In the genomic region with DNA sequence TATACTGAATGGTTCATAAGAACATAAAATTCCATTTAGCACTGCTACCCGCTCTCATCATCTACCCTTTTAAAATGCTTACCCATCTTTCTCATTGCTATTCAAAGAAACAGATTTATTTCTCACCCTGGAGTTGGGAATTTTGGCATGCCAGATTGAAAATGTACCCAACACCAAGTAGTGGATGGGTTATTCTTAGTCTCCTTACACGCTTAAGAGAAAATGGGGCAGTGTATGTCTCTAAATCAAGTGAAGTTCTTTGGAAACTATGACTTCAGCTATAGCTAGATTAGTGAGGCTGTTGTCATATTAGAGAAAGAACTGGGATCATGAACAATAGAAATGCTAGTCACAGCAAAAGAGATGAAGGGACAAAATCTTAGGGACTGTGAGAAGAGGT, we compare ENCODE assay signal across 21 cellular contexts. TPM values are rescaled to one million over a fixed set of nuclear protein-coding genes. Genes with fewer than 3 reads are reported as not detected.
DNase-seq lines count a peak whose midpoint lies in the region; ATAC-seq, FAIRE-seq and TF ChIP-seq lines count a peak whose summit lies in the region.
"Had no signal": no experiment of that assay in that cellular context is flagged by ENCODE, and none has a peak within 500 bp of the region (broad histone marks: within the 10 kb centered on the region; RNA-seq: fewer than 3 reads in every experiment).

No MANE protein-coding gene starts in this region.

- no peak overlapping the region for H3K27ac Mint-ChIP-seq in neural progenitor cell
- H3K27ac Mint-ChIP-seq: CD4-positive, CD25-positive, alpha-beta regulatory T cell; CD8-positive, alpha-beta memory T cell; IgD-negative memory B cell had no signal

- peaks cover 2% of the 10 kb centered on the region for H3K27me3 Mint-ChIP-seq in neural progenitor cell (ENCODE audit: insufficient read depth, low read depth)
- H3K27me3 Mint-ChIP-seq: CD4-positive, CD25-positive, alpha-beta regulatory T cell; CD8-positive, alpha-beta memory T cell; IgD-negative memory B cell had no signal

- H3K4me3 Mint-ChIP-seq in neural progenitor cell, result no peak overlapping the region
- H3K4me3 Mint-ChIP-seq: CD4-positive, CD25-positive, alpha-beta regulatory T cell; CD8-positive, alpha-beta memory T cell; IgD-negative memory B cell had no signal

- FAIRE-seq in D721Med (lab: Jason Lieb, UNC), result peak; percentile 68
- FAIRE-seq: A204.1, G401.6, GM12891, HepG2 had no signal

- peak; percentile 44 to 62 for ATAC-seq in right cardiac atrium
- no peak for ATAC-seq in GM19397 (IDR thresholded peaks at IDR 0.05; ENCODE audit: unreplicated experiment)
- ATAC-seq: HepG2 had no signal

- H3K27ac ChIP-seq in angular gyrus (ENCODE audit: low read depth, low read length) (peak overlapping the region; percentile 41), right cardiac atrium (ENCODE audit: low read length) (no peak overlapping the region), neural progenitor cell (no peak overlapping the region)
- H3K27ac ChIP-seq: GM23248 had no signal

- peaks cover 24% of the 10 kb centered on the region for H3F3A ChIP-seq in neural progenitor cell (ENCODE audit: low read depth)

- no peak overlapping the region for H3K9ac ChIP-seq in neural progenitor cell
- H3K9ac ChIP-seq: GM23248 had no signal

- 74% methylated on average over 2 of the region's 2 CpGs for WGBS in right cardiac atrium

- H3K27me3 ChIP-seq in right cardiac atrium (ENCODE audit: control insufficient read depth, insufficient read depth) (no peaks in the 10 kb centered on the region), neural progenitor cell (no peaks in the 10 kb centered on the region)
- H3K27me3 ChIP-seq: BE2C had no signal

- no peaks in the 10 kb centered on the region for H3K9me3 ChIP-seq in right cardiac atrium (ENCODE audit: control insufficient read depth, low read length)
- no peaks in the 10 kb centered on the region for H3K9me3 ChIP-seq in neural progenitor cell (ENCODE audit: low read depth)
- H3K9me3 ChIP-seq: BE2C, HAP-1 had no signal

- no peaks in the 10 kb centered on the region for H3K4me1 ChIP-seq in right cardiac atrium (ENCODE audit: control insufficient read depth, insufficient read depth, low read length)
- peaks cover 32% of the 10 kb centered on the region for H3K4me1 ChIP-seq in neural progenitor cell
- H3K4me1 ChIP-seq: BE2C, HAP-1 had no signal

- H3K4me3 ChIP-seq in right cardiac atrium (ENCODE audit: low read length) (no peak overlapping the region), neural progenitor cell (no peak overlapping the region)
- H3K4me3 ChIP-seq: GM23248, HAP-1 had no signal

- intact Hi-C loops in right cardiac atrium (cut with DNase I), result no loop called here

- no peak for TF ChIP-seq CTCF in D721Med (IDR thresholded peaks at IDR 0.05; ENCODE audit: insufficient read depth, missing control alignments)
- TF ChIP-seq CTCF in neural progenitor cell (IDR thresholded peaks at IDR 0.05), result no peak

- H3K4me2 ChIP-seq in neural progenitor cell, result peak overlapping the region; percentile 1

- no peaks in the 10 kb centered on the region for H3K36me3 Mint-ChIP-seq in neural progenitor cell
- H3K36me3 Mint-ChIP-seq: CD4-positive, CD25-positive, alpha-beta regulatory T cell; CD8-positive, alpha-beta memory T cell; IgD-negative memory B cell had no signal

- H3K9me3 Mint-ChIP-seq in neural progenitor cell, result no peaks in the 10 kb centered on the region
- H3K9me3 Mint-ChIP-seq: IgD-negative memory B cell had no signal

- no peak overlapping the region for H2AFZ ChIP-seq in neural progenitor cell (replicated peaks)
- H2AFZ ChIP-seq: GM23248 had no signal

- H3K4me1 Mint-ChIP-seq in neural progenitor cell, result peaks cover 34% of the 10 kb centered on the region
- H3K4me1 Mint-ChIP-seq: CD4-positive, CD25-positive, alpha-beta regulatory T cell; CD8-positive, alpha-beta memory T cell; IgD-negative memory B cell had no signal

- DNase-seq in D721Med (ENCODE audit: insufficient read length, low spot score) (no peak), right cardiac atrium (no peak), neural progenitor cell (ENCODE audit: low spot score) (no peak), NCI-H510A treated with DMSO at 0.1 percent for 48 hours (lab: John Stamatoyannopoulos, UW) (no peak), ureter (ENCODE audit: low spot score) (no peak), KG1 (lab: John Stamatoyannopoulos, UW) (no peak)
- DNase-seq: ACHN; BE2C; C1 segment of cervical spinal cord; CD4-positive, CD25-positive, alpha-beta regulatory T cell; CD8-positive, alpha-beta memory T cell; COR-L47; GM23248 had no signal

- no peaks in the 10 kb centered on the region for H4K20me1 ChIP-seq in neural progenitor cell (ENCODE audit: low read depth)

- no peaks in the 10 kb centered on the region for H3K36me3 ChIP-seq in neural progenitor cell
- H3K36me3 ChIP-seq: BE2C, HAP-1 had no signal

- H3K79me2 ChIP-seq in neural progenitor cell (ENCODE audit: low read depth), result no peaks in the 10 kb centered on the region

RNA-seq across cellular contexts. Expression of a gene that starts 27.7 kb away (rescaled TPM):
- total RNA-seq in right cardiac atrium (10 to 100 TPM; 27.6 to 50.4 (median 41.6) TPM), neural progenitor cell (ENCODE audit: low replicate concordance) (2.1 and 3.0 TPM in 2 replicates), ureter (6.8 TPM)
- polyA plus RNA-seq in right cardiac atrium, result 10.1 TPM
- total RNA-seq: CD4-positive, CD25-positive, alpha-beta regulatory T cell; CD8-positive, alpha-beta memory T cell; GM23248; HepG2 had no signal
- polyA plus RNA-seq: CD4-positive, CD25-positive, alpha-beta regulatory T cell; CD8-positive, alpha-beta memory T cell; GM23248; HepG2 had no signal
